In genomic region chr14:33914676-33915516, GRCh38 we compare ENCODE assay signal across 10 cellular contexts. TPM values are rescaled to one million over a fixed set of nuclear protein-coding genes. Genes with fewer than 3 reads are reported as not detected.
DNase-seq lines count a peak whose midpoint lies in the region; ATAC-seq, FAIRE-seq and TF ChIP-seq lines count a peak whose summit lies in the region.
"Had no signal": no experiment of that assay in that cellular context is flagged by ENCODE, and none has a peak within 500 bp of the region (broad histone marks: within the 10 kb centered on the region; RNA-seq: fewer than 3 reads in every experiment).

No MANE protein-coding gene starts in this region.

- no peak overlapping the region for H3K9ac ChIP-seq in HepG2 (ENCODE audit: insufficient read depth, low read depth, low read length)

- no peaks in the 10 kb centered on the region for H3K27me3 Mint-ChIP-seq in activated T-helper 17 cell treated with anti-CD3 and anti-CD28 coated beads, Interleukin-2, amount 50 U/mL, for 72 hours

- no peaks in the 10 kb centered on the region for H3K36me3 ChIP-seq in HepG2 (replicated peaks in 1 of 2; ENCODE audit: control insufficient read depth in 1 of 2, insufficient read depth in 2 of 2, low read length in 2 of 2)
- no peaks in the 10 kb centered on the region for H3K36me3 ChIP-seq in right lobe of liver
- H3K36me3 ChIP-seq in hepatocyte (replicated peaks; ENCODE audit: insufficient read depth, low read depth) = no peaks in the 10 kb centered on the region

- TF ChIP-seq POLR2A in HepG2 (IDR thresholded peaks at IDR 0.05; ENCODE audit: insufficient read depth in 1 of 2, low read depth in 2 of 2, low read length in 2 of 2) (no peak), right lobe of liver (IDR thresholded peaks at IDR 0.05) (no peak)

- H3K4me1 ChIP-seq in HepG2 (ENCODE audit: insufficient read depth, low read length) = peaks cover 21% of the 10 kb centered on the region
- H3K4me1 ChIP-seq in right lobe of liver = no peaks in the 10 kb centered on the region
- peaks cover 6% of the 10 kb centered on the region for H3K4me1 ChIP-seq in hepatocyte (ENCODE audit: insufficient read depth)

- no peak overlapping the region for H3K27ac Mint-ChIP-seq in activated T-helper 17 cell treated with anti-CD3 and anti-CD28 coated beads, Interleukin-2, amount 50 U/mL, for 72 hours

- no peak overlapping the region for H3K4me2 ChIP-seq in HepG2 (ENCODE audit: low read depth, low read length)
- H3K4me2 ChIP-seq in hepatocyte = no peak overlapping the region

- no peaks in the 10 kb centered on the region for H3K27me3 ChIP-seq in HepG2 (ENCODE audit: control insufficient read depth in 1 of 2, insufficient read depth in 2 of 2, low read length in 2 of 2)
- no peaks in the 10 kb centered on the region for H3K27me3 ChIP-seq in right lobe of liver
- no peaks in the 10 kb centered on the region for H3K27me3 ChIP-seq in hepatocyte

- H3K9me3 ChIP-seq in HepG2 (ENCODE audit: low read length) (no peaks in the 10 kb centered on the region), right lobe of liver (no peaks in the 10 kb centered on the region), hepatocyte (ENCODE audit: low read depth) (no peaks in the 10 kb centered on the region)

- intact Hi-C loops in HepG2 (cut with micrococcal nuclease; ENCODE audit: unreplicated experiment) (no loop called here), right lobe of liver (cut with DNase I) (no loop called here)

- H3K4me1 Mint-ChIP-seq in activated T-helper 17 cell treated with anti-CD3 and anti-CD28 coated beads, Interleukin-2, amount 50 U/mL, for 72 hours = no peaks in the 10 kb centered on the region

- H3K27ac ChIP-seq in HepG2 (ENCODE audit: extremely low read length, insufficient read depth, low read length) (no peak overlapping the region), right lobe of liver (no peak overlapping the region), hepatocyte (peak overlapping the region; percentile 63)

- H3K79me2 ChIP-seq in HepG2 (ENCODE audit: insufficient read depth, low read length) (no peaks in the 10 kb centered on the region), hepatocyte (no peaks in the 10 kb centered on the region)

- no peaks in the 10 kb centered on the region for H3K9me3 Mint-ChIP-seq in activated T-helper 17 cell treated with anti-CD3 and anti-CD28 coated beads, Interleukin-2, amount 50 U/mL, for 72 hours

- 35% methylated on average over 5 of the region's 5 CpGs for WGBS in HepG2 (ENCODE audit: low lambda C conversion rate)
- 69% methylated on average over 3 of the region's 5 CpGs for WGBS in right lobe of liver (ENCODE audit: insufficient coverage, low coverage, low lambda C conversion rate, missing lambda C conversion rate)
- WGBS in hepatocyte (ENCODE audit: low lambda C conversion rate, missing lambda C conversion rate) = 67% methylated on average over 5 of the region's 5 CpGs

- no peak for FAIRE-seq in HepG2 (lab: Jason Lieb, UNC)
- FAIRE-seq: GM12891 had no signal

- POLR2A ChIA-PET in HepG2 (lab: Yijun Ruan, JAX) = no interaction called here

- no peaks in the 10 kb centered on the region for H3K36me3 Mint-ChIP-seq in activated T-helper 17 cell treated with anti-CD3 and anti-CD28 coated beads, Interleukin-2, amount 50 U/mL, for 72 hours (ENCODE audit: low read depth)

- BruUV-seq in HepG2 (replicated peaks; lab: Mats Ljungman, UMichigan) = no TSS peak

- ATAC-seq in HepG2 (peak; percentile 41), right lobe of liver (no peak), HG02840 (IDR thresholded peaks at IDR 0.05; ENCODE audit: low FRiP score, unreplicated experiment) (no peak)
- peak; percentile 52 for ATAC-seq in activated T-helper 17 cell treated with anti-CD3 and anti-CD28 coated beads, Interleukin-2, amount 50 U/mL, for 72 hours (replicated peaks)
- no peak for ATAC-seq in stimulated activated naive CD8-positive, alpha-beta T cell treated with anti-CD3 and anti-CD28 coated beads, Interleukin-15, Interleukin-2, amounts not matched to agents 100 U/mL and 50 U/mL, for 24 hours

- TF ChIP-seq RAD21 in HepG2 (CRISPR knock-in tag; IDR thresholded peaks at IDR 0.05) = no peak

- TF ChIP-seq CTCF in HepG2 (CRISPR knock-in tag; IDR thresholded peaks at IDR 0.05) (no peak), right lobe of liver (IDR thresholded peaks at IDR 0.05) (no peak), hepatocyte (IDR thresholded peaks at IDR 0.05; ENCODE audit: poor library complexity) (no peak)

- H3K4me3 Mint-ChIP-seq in activated T-helper 17 cell treated with anti-CD3 and anti-CD28 coated beads, Interleukin-2, amount 50 U/mL, for 72 hours = no peak overlapping the region

- no peaks in the 10 kb centered on the region for H4K20me1 ChIP-seq in HepG2 (ENCODE audit: insufficient read depth, low read length)
- H4K20me1 ChIP-seq in hepatocyte (ENCODE audit: insufficient read depth, poor library complexity, severe bottlenecking) = no peaks in the 10 kb centered on the region

- CTCF ChIA-PET in HepG2 (lab: Yijun Ruan, JAX; ENCODE audit: low intra/inter-chr PET ratio, low total read pairs) = no interaction called here

- TF ChIP-seq EP300 in HepG2 (IDR thresholded peaks at IDR 0.05; ENCODE audit: low read depth in 2 of 2, low read length in 2 of 2) (no peak), HepG2 (CRISPR knock-in tag; IDR thresholded peaks at IDR 0.05; ENCODE audit: borderline replicate concordance) (no peak)

- in situ Hi-C loops in HepG2 (cut with HindIII; ENCODE audit: extremely low pct_ligation_motif_present, low pct_unique_long_range_greater_than_20kb) = no loop called here

- H3K4me3 ChIP-seq in HepG2 (replicated peaks in 1 of 3; ENCODE audit: insufficient read depth in 1 of 3, low read depth in 2 of 3, low read length in 3 of 3) = no peak overlapping the region
- no peak overlapping the region for H3K4me3 ChIP-seq in right lobe of liver
- H3K4me3 ChIP-seq in hepatocyte = no peak overlapping the region

- H3K9me2 ChIP-seq in hepatocyte (replicated peaks; ENCODE audit: insufficient read depth) = no peaks in the 10 kb centered on the region

- no peak overlapping the region for H2AFZ ChIP-seq in HepG2 (ENCODE audit: low read length)
- no peak overlapping the region for H2AFZ ChIP-seq in hepatocyte

- no peak for DNase-seq in HepG2 (ENCODE audit: low spot score)
- no peak for DNase-seq in right lobe of liver
- peak; percentile 77 for DNase-seq in hepatocyte (ENCODE audit: low spot score)
- no peak for DNase-seq in NCI-H345 treated with DMSO at 0.1 percent for 48 hours (lab: John Stamatoyannopoulos, UW; ENCODE audit: unreplicated experiment)
- DNase-seq in stimulated activated naive CD8-positive, alpha-beta T cell treated with anti-CD3 and anti-CD28 coated beads, Interleukin-15, Interleukin-2, amounts not matched to agents 100 U/mL and 50 U/mL, for 24 hours = no peak
- no peak for DNase-seq in globus pallidus (ENCODE audit: low spot score)
- DNase-seq: cerebellar nuclear complex had no signal

TF ChIP-seq in HepG2, 621 proteins besides CTCF, POLR2A, EP300 and RAD21 (continues in another document):
- TF ChIP-seq FOSL2 (CRISPR knock-in tag; IDR thresholded peaks at IDR 0.05) (peak; percentile 29; the same call in 1 of the 2 replicates), PHF5A (CRISPR knock-in tag; IDR thresholded peaks at IDR 0.05; ENCODE audit: low read depth, unreplicated experiment) (no peak), SP1 (IDR thresholded peaks at IDR 0.05) (no peak), SP1 (CRISPR knock-in tag; IDR thresholded peaks at IDR 0.05) (no peak), SMAD9 (CRISPR knock-in tag; IDR thresholded peaks at IDR 0.05) (no peak), HES4 (CRISPR knock-in tag; IDR thresholded peaks at IDR 0.05; ENCODE audit: borderline replicate concordance) (no peak), ZC3H13 (CRISPR knock-in tag; IDR thresholded peaks at IDR 0.05) (0 out of 2 replicates have a peak, but pooled peaks have one; percentile 33), MTERF4 (CRISPR knock-in tag; IDR thresholded peaks at IDR 0.05) (0 out of 2 replicates have a peak, but pooled peaks have one; percentile 63), TEAD3 (CRISPR knock-in tag; optimal IDR thresholded peaks at IDR 0.05; ENCODE audit: borderline replicate concordance) (peak; percentile 67)

RNA-seq across cellular contexts. Expression of gene EGLN3, which starts 36.0 kb away (rescaled TPM):
- total RNA-seq in HepG2 (2016; rRNA removed; fragmentation: Illumina TruSeq; extraction: Trizol) = 0.18 TPM in 2 replicates
- total RNA-seq in HepG2 (2016; cell fraction: cytosol; rRNA removed; fragmentation: Illumina TruSeq; extraction: Trizol; ENCODE audit: low read depth) = not detected in 2 replicates
- 0.13 and 0.39 TPM in 2 replicates for total RNA-seq in HepG2 (2016; cell fraction: insoluble cytoplasmic fraction; rRNA removed; fragmentation: Illumina TruSeq; extraction: Trizol)
- 0.07 and 0.12 TPM in 2 replicates for total RNA-seq in HepG2 (2016; cell fraction: membrane; rRNA removed; fragmentation: Illumina TruSeq; extraction: Trizol)
- total RNA-seq in HepG2 (2016; cell fraction: nucleus; rRNA removed; fragmentation: Illumina TruSeq; extraction: Trizol) = not detected in 2 replicates
- 27.3 and 30.1 TPM in 2 replicates for polyA plus RNA-seq in HepG2 (2011; rRNA removed)
- 13.7 and 27.8 TPM in 2 replicates for polyA plus RNA-seq in HepG2 (2011; cell fraction: cytosol; rRNA removed)
- polyA plus RNA-seq in HepG2 (2011; cell fraction: nucleus; rRNA removed) = 14.1 and 18.4 TPM in 2 replicates
- 89.8 and 101 TPM in 2 replicates for polyA plus RNA-seq in HepG2 (2012)
- polyA plus RNA-seq in HepG2 (2016; cell fraction: cytosol; fragmentation: Illumina TruSeq; extraction: Trizol; ENCODE audit: low read depth) = not detected in 2 replicates
- 0.11 and 0.19 TPM in 2 replicates for polyA plus RNA-seq in HepG2 (2016; cell fraction: insoluble cytoplasmic fraction; fragmentation: Illumina TruSeq; extraction: Trizol; ENCODE audit: low read depth)
- polyA plus RNA-seq in HepG2 (2016; cell fraction: membrane; fragmentation: Illumina TruSeq; extraction: Trizol; ENCODE audit: low read depth) = 0.17 TPM in 1 of 2 replicates, not detected in the other
- not detected in 2 replicates for polyA plus RNA-seq in HepG2 (2016; cell fraction: nucleus; fragmentation: Illumina TruSeq; extraction: Trizol; ENCODE audit: insufficient read depth, low read depth)
- polyA minus RNA-seq in HepG2 (2011; rRNA and poly(A)+ RNA removed; ENCODE audit: low replicate concordance) = 8.9 and 29.0 TPM in 2 replicates
- 24.4 and 43.2 TPM in 2 replicates for polyA minus RNA-seq in HepG2 (2011; cell fraction: cytosol; rRNA and poly(A)+ RNA removed)
- 23.8 and 49.0 TPM in 2 replicates for polyA minus RNA-seq in HepG2 (2011; cell fraction: nucleus; rRNA and poly(A)+ RNA removed)
- 10 to 100 TPM in 1 of 6 experiments, 1 to 10 TPM in 5; 1.9 to 25.4 (median 2.1) TPM for total RNA-seq in right lobe of liver
- 10 to 100 TPM; 22.7 to 61.4 TPM for total RNA-seq in activated T-helper 17 cell treated with anti-CD3 and anti-CD28 coated beads, Interleukin-2, amount 50 U/mL, for 72 hours
- total RNA-seq in hepatocyte = 11.9 and 12.8 TPM in 2 replicates
- polyA plus RNA-seq in hepatocyte = 14.9 and 17.2 TPM in 2 replicates

Comparison
In these comparisons a context has a peak if more than half of its experiments do, and no peak if none do; other contexts are left out.
1. ATAC-seq: peak in HepG2 (single experiment) and activated T-helper 17 cell treated with anti-CD3 and anti-CD28 coated beads, Interleukin-2, amount 50 U/mL, for 72 hours (single experiment); none in right lobe of liver (0 of 4), stimulated activated naive CD8-positive, alpha-beta T cell treated with anti-CD3 and anti-CD28 coated beads, Interleukin-15, Interleukin-2, amounts not matched to agents 100 U/mL and 50 U/mL, for 24 hours (single experiment) and HG02840 (single experiment).